In genomic region chr2:182554950-182555349, GRCh38 we compare ENCODE assay signal across 20 cellular contexts.
"Had no signal": no experiment of that assay in that cellular context is flagged by ENCODE, and none has a peak within 500 bp of the region (broad histone marks: within the 10 kb centered on the region; RNA-seq: fewer than 3 reads in every experiment).

No MANE protein-coding gene starts in this region.

- DNase-seq: activated CD4-positive, alpha-beta T cell treated with anti-CD3 and anti-CD28 coated beads for 36 hours; activated CD8-positive, alpha-beta memory T cell treated with anti-CD3 and anti-CD28 coated beads, Interleukin-2, amount 50 U/mL, for 4 hours; activated CD8-positive, alpha-beta T cell treated with anti-CD3 and anti-CD28 coated beads for 36 hours; activated naive CD4-positive, alpha-beta T cell; activated T-cell treated with anti-CD3 and anti-CD28 coated beads, Interleukin-2, amount 50 U/mL, for 72 hours; aorta; dorsolateral prefrontal cortex; esophagus squamous epithelium; foreskin fibroblast; immature natural killer cell; midbrain; ovary; sigmoid colon; stimulated activated CD4-positive, alpha-beta T cell treated with anti-CD3 and anti-CD28 coated beads, Interleukin-2, amount 100 ng/mL, for 24 hours; stimulated activated naive B cell treated with anti-CD40 and anti-IgM and Interleukin-4, amounts not matched to agents 10 μg/mL and 1 μg/mL and 100 μg/mL, for 72 hours; substantia nigra; transverse colon had no signal

- H3K4me1 Mint-ChIP-seq: activated CD4-positive, alpha-beta T cell treated with anti-CD3 and anti-CD28 coated beads for 36 hours; immature natural killer cell; stimulated activated naive B cell treated with anti-CD40 and anti-IgM and Interleukin-4, amounts not matched to agents 10 μg/mL and 1 μg/mL and 100 μg/mL, for 72 hours had no signal

- H3K36me3 ChIP-seq: breast epithelium, esophagus squamous epithelium, neural progenitor cell, ovary, sigmoid colon, transverse colon had no signal

- H3K4me3 Mint-ChIP-seq: activated CD4-positive, alpha-beta T cell treated with anti-CD3 and anti-CD28 coated beads for 36 hours; activated CD8-positive, alpha-beta T cell treated with anti-CD3 and anti-CD28 coated beads for 36 hours; activated T-cell treated with anti-CD3 and anti-CD28 coated beads, Interleukin-2, amount 50 U/mL, for 72 hours; immature natural killer cell; neural progenitor cell; stimulated activated naive B cell treated with anti-CD40 and anti-IgM and Interleukin-4, amounts not matched to agents 10 μg/mL and 1 μg/mL and 100 μg/mL, for 72 hours had no signal

- ATAC-seq: activated CD4-positive, alpha-beta T cell treated with anti-CD3 and anti-CD28 coated beads for 36 hours; activated CD8-positive, alpha-beta T cell treated with anti-CD3 and anti-CD28 coated beads for 36 hours; activated T-cell treated with anti-CD3 and anti-CD28 coated beads, Interleukin-2, amount 50 U/mL, for 72 hours; stimulated activated naive B cell treated with anti-CD40 and anti-IgM and Interleukin-4, amounts not matched to agents 10 μg/mL and 1 μg/mL and 100 μg/mL, for 72 hours had no signal

- H3K27ac ChIP-seq: breast epithelium, esophagus squamous epithelium, neural progenitor cell, ovary, sigmoid colon, transverse colon had no signal

- H3K36me3 Mint-ChIP-seq: immature natural killer cell; neural progenitor cell; stimulated activated naive B cell treated with anti-CD40 and anti-IgM and Interleukin-4, amounts not matched to agents 10 μg/mL and 1 μg/mL and 100 μg/mL, for 72 hours had no signal

- H3K27me3 ChIP-seq: breast epithelium, dorsolateral prefrontal cortex, esophagus squamous epithelium, neural progenitor cell, ovary, sigmoid colon, transverse colon had no signal

- H3K27me3 Mint-ChIP-seq: activated CD8-positive, alpha-beta T cell treated with anti-CD3 and anti-CD28 coated beads for 36 hours had no signal

- H3K4me1 ChIP-seq: breast epithelium, transverse colon had no signal

- H3K4me3 ChIP-seq: breast epithelium, dorsolateral prefrontal cortex, esophagus squamous epithelium, lung, neural progenitor cell, ovary, sigmoid colon, transverse colon had no signal

- H2AFZ ChIP-seq: neural progenitor cell had no signal

- H3K4me2 ChIP-seq: neural progenitor cell had no signal

- H3K9me3 Mint-ChIP-seq: activated CD8-positive, alpha-beta T cell treated with anti-CD3 and anti-CD28 coated beads for 36 hours had no signal

- H3K27ac Mint-ChIP-seq: activated CD4-positive, alpha-beta T cell treated with anti-CD3 and anti-CD28 coated beads for 36 hours; activated CD8-positive, alpha-beta T cell treated with anti-CD3 and anti-CD28 coated beads for 36 hours; activated T-cell treated with anti-CD3 and anti-CD28 coated beads, Interleukin-2, amount 50 U/mL, for 72 hours; immature natural killer cell; neural progenitor cell; stimulated activated naive B cell treated with anti-CD40 and anti-IgM and Interleukin-4, amounts not matched to agents 10 μg/mL and 1 μg/mL and 100 μg/mL, for 72 hours had no signal
